9 cellular contexts compared by ENCODE assay signal in genomic region chr19:13985771-13986347, GRCh38. TPM values are rescaled to one million over a fixed set of nuclear protein-coding genes. Genes with fewer than 3 reads are reported as not detected.
DNase-seq lines count a peak whose midpoint lies in the region; ATAC-seq, FAIRE-seq and TF ChIP-seq lines count a peak whose summit lies in the region.
"Had no signal": no experiment of that assay in that cellular context is flagged by ENCODE, and none has a peak within 500 bp of the region (broad histone marks: within the 10 kb centered on the region; RNA-seq: fewer than 3 reads in every experiment).

No MANE protein-coding gene starts in this region.

- no peaks in the 10 kb centered on the region for H3K9me1 ChIP-seq in endothelial cell of umbilical vein (replicated peaks; ENCODE audit: control insufficient read depth, extremely low read depth, insufficient read depth, low read length)

- intact Hi-C loops in endothelial cell of umbilical vein (cut with micrococcal nuclease) = loop anchor here (1.0 to 2.0 kb wide), 4 partner anchors 8 to 47 kb away; partner anchors contain the start of genes DCAF15 and RFX1

- peak overlapping the region; percentile 69 for H3K4me2 ChIP-seq in GM23248 (ENCODE audit: unreplicated experiment)
- H3K4me2 ChIP-seq in endothelial cell of umbilical vein (ENCODE audit: insufficient read depth, low read length) = peak overlapping the region; percentile 81

- in situ Hi-C loops in GM23248 (cut with MboI) = no loop called here

- H3K36me3 ChIP-seq in GM23248 (ENCODE audit: low read depth) (no peaks in the 10 kb centered on the region), endothelial cell of umbilical vein (ENCODE audit: control insufficient read depth in 2 of 2, extremely low read depth in 1 of 2, insufficient read depth in 2 of 2, low read length in 2 of 2) (peaks cover 0 to 2% of the 10 kb centered on the region in 2 experiments), small intestine (ENCODE audit: control insufficient read depth in 2 of 2, insufficient read depth in 2 of 2, low read length in 2 of 2) (peaks cover 2 to 3% of the 10 kb centered on the region in 2 donors)

- no peaks in the 10 kb centered on the region for H3K79me2 ChIP-seq in GM23248 (ENCODE audit: insufficient read depth)
- H3K79me2 ChIP-seq in endothelial cell of umbilical vein (ENCODE audit: control insufficient read depth, insufficient read depth, low read length) = no peaks in the 10 kb centered on the region

- no peak overlapping the region for H3K4me3 ChIP-seq in GM23248
- H3K4me3 ChIP-seq in endothelial cell of umbilical vein (replicated peaks in 1 of 3; ENCODE audit: insufficient read depth in 1 of 3, low read depth in 1 of 3, low read length in 3 of 3) = no peak overlapping the region
- H3K4me3 ChIP-seq in small intestine (ENCODE audit: low read depth in 1 of 2, low read length in 2 of 2) = no peak overlapping the region

- BruUV-seq in endothelial cell of umbilical vein (replicated peaks; lab: Mats Ljungman, UMichigan) = no TSS peak

- WGBS in GM23248 (ENCODE audit: low coverage in 1 of 2, low lambda C conversion rate in 2 of 2, missing lambda C conversion rate in 2 of 2), 2 experiments = 48 to 67% methylated on average over 6 to 10 of the region's 10 CpGs
- WGBS in small intestine, 3 donors = 63 to 83% (median 66%) methylated on average over 9 to 10 of the region's 10 CpGs

- TF ChIP-seq POLR2A in GM18505 (IDR thresholded peaks at IDR 0.05; ENCODE audit: borderline replicate concordance, extremely low read depth, insufficient read depth, insufficient read length) (no peak), endothelial cell of umbilical vein (IDR thresholded peaks at IDR 0.05; ENCODE audit: low read depth, low read length) (no peak)

- DNase-seq in GM23248 (no peak), NCI-H2196 (lab: John Stamatoyannopoulos, UW; ENCODE audit: unreplicated experiment) (peak; percentile 74), endothelial cell of umbilical vein (ENCODE audit: low read depth, low spot score) (no peak), small intestine (no peak), GOT3 (lab: John Stamatoyannopoulos, UW) (no peak), SK-N-DZ (ENCODE audit: low spot score) (no peak)

- peak overlapping the region; percentile 78 for H2AFZ ChIP-seq in GM23248
- peak overlapping the region; percentile 84 for H2AFZ ChIP-seq in endothelial cell of umbilical vein (ENCODE audit: low read depth, low read length)

- H4K20me1 ChIP-seq in GM23248 (ENCODE audit: insufficient read depth) = no peaks in the 10 kb centered on the region
- no peaks in the 10 kb centered on the region for H4K20me1 ChIP-seq in endothelial cell of umbilical vein (replicated peaks; ENCODE audit: control insufficient read depth, extremely low read depth, insufficient read depth, low read length)

- H3K9me3 ChIP-seq in GM23248 (ENCODE audit: low read depth) (no peaks in the 10 kb centered on the region), endothelial cell of umbilical vein (replicated peaks; ENCODE audit: control insufficient read depth, insufficient read depth, low read length) (no peaks in the 10 kb centered on the region), small intestine (ENCODE audit: control insufficient read depth, low read depth) (no peaks in the 10 kb centered on the region)

- CTCF ChIA-PET in endothelial cell of umbilical vein (lab: Charles Lee) = interaction anchor here (0.9 kb wide), 1 partner anchor 46 kb away, joined by 3 read pairs; the partner anchor contains the start of gene IL27RA

- peak; percentile 19 for ATAC-seq in GM18505 (IDR thresholded peaks at IDR 0.05; ENCODE audit: unreplicated experiment)
- no peak for ATAC-seq in HG03139 (IDR thresholded peaks at IDR 0.05; ENCODE audit: unreplicated experiment)

- H3F3A ChIP-seq in GM23248 (ENCODE audit: insufficient read depth) = no peaks in the 10 kb centered on the region

- H3K27ac ChIP-seq in GM23248 (no peak overlapping the region), endothelial cell of umbilical vein (ENCODE audit: insufficient read depth, low read depth, low read length) (peak overlapping the region; percentile 84), small intestine (ENCODE audit: low read depth in 1 of 2, low read length in 1 of 2) (peak overlapping the region; percentile 87 to 91)

- H3K9ac ChIP-seq in GM23248 = peak overlapping the region; percentile 63; the same call in 1 of the 2 replicates
- H3K9ac ChIP-seq in endothelial cell of umbilical vein (replicated peaks; ENCODE audit: extremely low read depth, insufficient read depth, low read length) = peak overlapping the region; percentile 65

- H3K4me1 ChIP-seq in GM23248 (ENCODE audit: insufficient read depth) (peaks cover 7% of the 10 kb centered on the region; the same call in 1 of the 2 replicates), endothelial cell of umbilical vein (ENCODE audit: control insufficient read depth, extremely low read depth, insufficient read depth, low read length) (peaks cover 22% of the 10 kb centered on the region), small intestine (ENCODE audit: control insufficient read depth in 2 of 2, insufficient read depth in 1 of 2, low read depth in 1 of 2, low read length in 1 of 2) (no peaks in the 10 kb centered on the region)

- H3K9me2 ChIP-seq in GM23248 (ENCODE audit: insufficient read depth) = no peaks in the 10 kb centered on the region

- no peak for TF ChIP-seq CTCF in endothelial cell of umbilical vein (IDR thresholded peaks at IDR 0.05; ENCODE audit: extremely low read depth in 1 of 2, insufficient read depth in 1 of 2, low read depth in 1 of 2, low read length in 2 of 2)

- dilution Hi-C loops in endothelial cell of umbilical vein (cut with MboI; ENCODE audit: extremely low pct_ligation_motif_present, low sequenced_read_pairs) = no loop called here

- FAIRE-seq in endothelial cell of umbilical vein (lab: Jason Lieb, UNC) = no peak
- no peak for FAIRE-seq in small intestine (lab: Jason Lieb, UNC)

- POLR2A ChIA-PET in endothelial cell of umbilical vein (lab: Charles Lee) = no interaction called here

- H3K27me3 ChIP-seq in GM23248 (replicated peaks; ENCODE audit: insufficient read depth) (no peaks in the 10 kb centered on the region), endothelial cell of umbilical vein (ENCODE audit: control insufficient read depth in 2 of 2, insufficient read depth in 2 of 2, low read length in 2 of 2) (no peaks in the 10 kb centered on the region), small intestine (ENCODE audit: control insufficient read depth in 2 of 2, insufficient read depth in 2 of 2, low read length in 2 of 2) (no peaks in the 10 kb centered on the region)

RNA-seq across cellular contexts. Expression of gene RFX1, which starts 20.3 kb away (rescaled TPM):
- total RNA-seq in GM23248 (2014; rRNA removed; shearing (Covaris generic)) = 1.9 and 2.5 TPM in 2 replicates
- 1.6 and 1.7 TPM in 2 replicates for polyA plus RNA-seq in GM23248 (2016; fragmentation: Nextera tagmentation; extraction: Ambion mirVana)
- total RNA-seq in endothelial cell of umbilical vein = 14.4 and 14.7 TPM in 2 replicates
- polyA plus RNA-seq in endothelial cell of umbilical vein = 2.2 and 2.3 TPM in 2 replicates
- polyA plus RNA-seq in endothelial cell of umbilical vein (2011; cell fraction: cytosol; rRNA removed) = 1.5 and 1.8 TPM in 2 replicates
- 5.0 and 6.1 TPM in 2 replicates for polyA plus RNA-seq in endothelial cell of umbilical vein (2011; cell fraction: nucleus; rRNA removed)
- 4.5 and 6.4 TPM in 2 replicates for polyA plus RNA-seq in endothelial cell of umbilical vein (2012)
- 2.0 and 2.7 TPM in 2 replicates for polyA minus RNA-seq in endothelial cell of umbilical vein
- polyA minus RNA-seq in endothelial cell of umbilical vein (2011; cell fraction: cytosol; rRNA and poly(A)+ RNA removed) = 8.4 TPM
- 2.3 and 7.0 TPM in 2 replicates for polyA minus RNA-seq in endothelial cell of umbilical vein (2011; cell fraction: nucleus; rRNA and poly(A)+ RNA removed)
- 1 to 10 TPM; 3.8 to 6.0 (median 4.9) TPM for polyA plus RNA-seq in small intestine
- polyA plus RNA-seq in SK-N-DZ (2014; cell fraction: cytosol; rRNA removed) = 1.2 and 1.7 TPM in 2 replicates
- polyA plus RNA-seq in SK-N-DZ (2014; cell fraction: nucleus; rRNA removed) = 2.5 and 5.6 TPM in 2 replicates

RNA-seq across cellular contexts. Expression of gene DCAF15, which starts 33.5 kb away (rescaled TPM):
- total RNA-seq in GM23248 (2014; rRNA removed; shearing (Covaris generic)) = 10.6 and 11.5 TPM in 2 replicates
- polyA plus RNA-seq in GM23248 (2016; fragmentation: Nextera tagmentation; extraction: Ambion mirVana) = 9.3 and 10.5 TPM in 2 replicates
- 42.4 and 47.9 TPM in 2 replicates for total RNA-seq in endothelial cell of umbilical vein
- polyA plus RNA-seq in endothelial cell of umbilical vein = 41.9 and 50.5 TPM in 2 replicates
- polyA plus RNA-seq in endothelial cell of umbilical vein (2011; cell fraction: cytosol; rRNA removed) = 17.5 and 25.6 TPM in 2 replicates
- polyA plus RNA-seq in endothelial cell of umbilical vein (2011; cell fraction: nucleus; rRNA removed) = 124 and 130 TPM in 2 replicates
- 25.6 and 28.5 TPM in 2 replicates for polyA plus RNA-seq in endothelial cell of umbilical vein (2012)
- 32.7 and 34.6 TPM in 2 replicates for polyA minus RNA-seq in endothelial cell of umbilical vein
- polyA minus RNA-seq in endothelial cell of umbilical vein (2011; cell fraction: cytosol; rRNA and poly(A)+ RNA removed) = 11.8 TPM
- 27.6 and 31.1 TPM in 2 replicates for polyA minus RNA-seq in endothelial cell of umbilical vein (2011; cell fraction: nucleus; rRNA and poly(A)+ RNA removed)
- polyA plus RNA-seq in small intestine = 10 to 100 TPM; 14.1 to 26.8 (median 17.7) TPM
- polyA plus RNA-seq in SK-N-DZ (2014; cell fraction: cytosol; rRNA removed) = 36.7 and 46.9 TPM in 2 replicates
- 120 and 125 TPM in 2 replicates for polyA plus RNA-seq in SK-N-DZ (2014; cell fraction: nucleus; rRNA removed)

RNA-seq across cellular contexts. Expression of gene RLN3, which starts 42.1 kb away (rescaled TPM):
- not detected in 2 replicates for total RNA-seq in GM23248 (2014; rRNA removed; shearing (Covaris generic))
- polyA plus RNA-seq in GM23248 (2016; fragmentation: Nextera tagmentation; extraction: Ambion mirVana) (not detected in 2 replicates), endothelial cell of umbilical vein (not detected in 2 replicates), small intestine (not detected)
- not detected in 2 replicates for total RNA-seq in endothelial cell of umbilical vein
- not detected in 2 replicates for polyA plus RNA-seq in endothelial cell of umbilical vein (2011; cell fraction: cytosol; rRNA removed)
- not detected in 2 replicates for polyA plus RNA-seq in endothelial cell of umbilical vein (2011; cell fraction: nucleus; rRNA removed)
- not detected in 2 replicates for polyA plus RNA-seq in endothelial cell of umbilical vein (2012)
- polyA minus RNA-seq in endothelial cell of umbilical vein = not detected in 2 replicates
- polyA minus RNA-seq in endothelial cell of umbilical vein (2011; cell fraction: cytosol; rRNA and poly(A)+ RNA removed) = not detected
- not detected in 2 replicates for polyA minus RNA-seq in endothelial cell of umbilical vein (2011; cell fraction: nucleus; rRNA and poly(A)+ RNA removed)
- not detected in 2 replicates for polyA plus RNA-seq in SK-N-DZ (2014; cell fraction: cytosol; rRNA removed)
- polyA plus RNA-seq in SK-N-DZ (2014; cell fraction: nucleus; rRNA removed) = not detected in 2 replicates
- total RNA-seq: mononuclear cell had no signal

RNA-seq across cellular contexts. Expression of gene IL27RA, which starts 45.7 kb away (rescaled TPM):
- total RNA-seq in GM23248 (2014; rRNA removed; shearing (Covaris generic)) = 7.5 and 8.5 TPM in 2 replicates
- polyA plus RNA-seq in GM23248 (2016; fragmentation: Nextera tagmentation; extraction: Ambion mirVana) (5.8 and 7.1 TPM in 2 replicates), endothelial cell of umbilical vein (1.6 and 1.8 TPM in 2 replicates), small intestine (1 to 10 TPM in 2 of 3 donors, under 1 TPM in 1; 0.45 to 4.9 (median 1.4) TPM)
- 3.7 and 4.5 TPM in 2 replicates for total RNA-seq in endothelial cell of umbilical vein
- 1.6 and 1.9 TPM in 2 replicates for polyA plus RNA-seq in endothelial cell of umbilical vein (2011; cell fraction: cytosol; rRNA removed)
- 0.86 and 1.1 TPM in 2 replicates for polyA plus RNA-seq in endothelial cell of umbilical vein (2011; cell fraction: nucleus; rRNA removed)
- 2.1 and 2.4 TPM in 2 replicates for polyA plus RNA-seq in endothelial cell of umbilical vein (2012)
- 1.1 and 1.8 TPM in 2 replicates for polyA minus RNA-seq in endothelial cell of umbilical vein
- 8.2 TPM for polyA minus RNA-seq in endothelial cell of umbilical vein (2011; cell fraction: cytosol; rRNA and poly(A)+ RNA removed)
- polyA minus RNA-seq in endothelial cell of umbilical vein (2011; cell fraction: nucleus; rRNA and poly(A)+ RNA removed) = 0.14 and 0.38 TPM in 2 replicates
- polyA plus RNA-seq in SK-N-DZ (2014; cell fraction: cytosol; rRNA removed) = 0.37 and 1.1 TPM in 2 replicates
- polyA plus RNA-seq in SK-N-DZ (2014; cell fraction: nucleus; rRNA removed) = 0.46 and 1.4 TPM in 2 replicates

RNA-seq across cellular contexts. Expression of gene PODNL1, which starts 47.6 kb away (rescaled TPM):
- total RNA-seq in GM23248 (2014; rRNA removed; shearing (Covaris generic)) = 6.2 and 9.2 TPM in 2 replicates
- polyA plus RNA-seq in GM23248 (2016; fragmentation: Nextera tagmentation; extraction: Ambion mirVana) (36.8 and 45.3 TPM in 2 replicates), endothelial cell of umbilical vein (0.21 and 0.32 TPM in 2 replicates), small intestine (1 to 10 TPM in 1 of 3 donors, not detected in 2; 1.7 TPM)
- 2.0 TPM in 1 of 2 replicates, not detected in the other for total RNA-seq in endothelial cell of umbilical vein
- 0.12 and 0.25 TPM in 2 replicates for polyA plus RNA-seq in endothelial cell of umbilical vein (2011; cell fraction: cytosol; rRNA removed)
- polyA plus RNA-seq in endothelial cell of umbilical vein (2011; cell fraction: nucleus; rRNA removed) = 0.48 and 0.66 TPM in 2 replicates
- 0.96 and 1.4 TPM in 2 replicates for polyA plus RNA-seq in endothelial cell of umbilical vein (2012)
- polyA minus RNA-seq in endothelial cell of umbilical vein = not detected in 2 replicates
- polyA minus RNA-seq in endothelial cell of umbilical vein (2011; cell fraction: cytosol; rRNA and poly(A)+ RNA removed) = not detected
- not detected in 2 replicates for polyA minus RNA-seq in endothelial cell of umbilical vein (2011; cell fraction: nucleus; rRNA and poly(A)+ RNA removed)
- not detected in 2 replicates for polyA plus RNA-seq in SK-N-DZ (2014; cell fraction: cytosol; rRNA removed)
- not detected in 2 replicates for polyA plus RNA-seq in SK-N-DZ (2014; cell fraction: nucleus; rRNA removed)
- total RNA-seq: mononuclear cell had no signal
